In genomic region chr1:19054216-19054615, GRCh38 we compare ENCODE assay signal across 28 cellular contexts.
A peak's percentile ranks its signal among the peaks of the same experiment; 100 is the strongest.
DNase-seq lines count a peak whose midpoint lies in the region; ATAC-seq and TF ChIP-seq lines count a peak whose summit lies in the region.
"Had no signal": no experiment of that assay in that cellular context is flagged by ENCODE, and none has a peak within 500 bp of the region (broad histone marks: within the 10 kb centered on the region; RNA-seq: fewer than 3 reads in every experiment).

No MANE protein-coding gene starts in this region.

- H2AFZ ChIP-seq in osteoblast (ENCODE audit: low read length) = no peak overlapping the region
- H2AFZ ChIP-seq: PC-9 had no signal

- H3K79me2 ChIP-seq in osteoblast (ENCODE audit: insufficient read depth, low read length) = no peaks in the 10 kb centered on the region

- no peaks in the 10 kb centered on the region for H3K36me3 ChIP-seq in BLaER1 treated with 17β-estradiol and CSF1 and Interleukin-3, amounts not matched to agents 10 nM and 100 nM
- no peaks in the 10 kb centered on the region for H3K36me3 ChIP-seq in osteoblast (ENCODE audit: insufficient read depth, low read length)
- H3K36me3 ChIP-seq: heart left ventricle had no signal

- H3K9ac ChIP-seq in BLaER1 treated with 17β-estradiol and CSF1 and Interleukin-3, amounts not matched to agents 10 nM and 100 nM = peak overlapping the region in 1 of 11 experiments; percentile 7; a peak in 1 of 22 replicates

- peak overlapping the region; percentile 61 to 83 (median 76); a peak in 21 of 22 replicates for H3K4me2 ChIP-seq in BLaER1 treated with 17β-estradiol and CSF1 and Interleukin-3, amounts not matched to agents 10 nM and 100 nM
- no peak overlapping the region for H3K4me2 ChIP-seq in osteoblast (ENCODE audit: insufficient read depth, low read length)
- H3K4me2 ChIP-seq: PC-9 had no signal

- peaks cover 14 to 34% (median 24%) of the 10 kb centered on the region in 10 experiments for H3K4me1 ChIP-seq in BLaER1 treated with 17β-estradiol and CSF1 and Interleukin-3, amounts not matched to agents 10 nM and 100 nM
- no peaks in the 10 kb centered on the region for H3K4me1 ChIP-seq in osteoblast (ENCODE audit: insufficient read depth, low read length)

- H3K27me3 ChIP-seq in BLaER1 treated with 17β-estradiol and CSF1 and Interleukin-3, amounts not matched to agents 10 nM and 100 nM = peaks cover 0 to 19% (median 0%) of the 10 kb centered on the region in 11 experiments; a peak in 9 of 22 replicates
- H3K27me3 ChIP-seq in osteoblast (ENCODE audit: insufficient read depth, low read length) = peaks cover 45% of the 10 kb centered on the region

- H3K4me3 ChIP-seq in BLaER1 treated with 17β-estradiol and CSF1 and Interleukin-3, amounts not matched to agents 10 nM and 100 nM = no peak overlapping the region
- no peak overlapping the region for H3K4me3 ChIP-seq in osteoblast (ENCODE audit: insufficient read depth, low read length)
- H3K4me3 ChIP-seq: PC-9 had no signal

- TF ChIP-seq RAD21 in Ishikawa (IDR thresholded peaks at IDR 0.05; ENCODE audit: low read depth) = no peak

- no peaks in the 10 kb centered on the region for H3K9me3 ChIP-seq in BLaER1 treated with 17β-estradiol and CSF1 and Interleukin-3, amounts not matched to agents 10 nM and 100 nM (replicated peaks in 1 of 11)
- no peaks in the 10 kb centered on the region for H3K9me3 ChIP-seq in osteoblast (ENCODE audit: low read depth, low read length)
- H3K9me3 ChIP-seq: heart left ventricle had no signal

- DNase-seq in osteoblast (ENCODE audit: insufficient read length, low spot score, missing footprints) (peak; percentile 74), activated T-cell treated with anti-CD3 and anti-CD28 coated beads for 4 hours (no peak), dermis blood vessel endothelial cell (no peak)
- DNase-seq: activated CD4-positive, alpha-beta T cell treated with anti-CD3 and anti-CD28 coated beads, Interleukin-2, amount 50 U/mL, for 1 hour; activated CD8-positive, alpha-beta memory T cell treated with anti-CD3 and anti-CD28 coated beads, Interleukin-2, amount 10 ng/mL, durations not matched to agents 7 days and 5 days; activated naive CD4-positive, alpha-beta T cell treated with anti-CD3 and anti-CD28 coated beads, Interleukin-2, amount 10 ng/mL, durations not matched to agents 7 days and 5 days; amniotic stem cell; C1 segment of cervical spinal cord; COR-L47; DMS79 treated with DMSO at 0.1 percent for 48 hours; effector CD4-positive, alpha-beta T cell; erythroblast; foreskin fibroblast; GF-D8; H9; heart left ventricle; mesendoderm; NCI-H1436 treated with DMSO at 0.1 percent for 48 hours; NCI-H510A; occipital lobe; PC-9; SIG-M5 had no signal

- H3K27ac ChIP-seq in BLaER1 treated with 17β-estradiol and CSF1 and Interleukin-3, amounts not matched to agents 10 nM and 100 nM = no peak overlapping the region
- H3K27ac ChIP-seq in osteoblast (ENCODE audit: low read depth, low read length) = no peak overlapping the region
- H3K27ac ChIP-seq: PC-9 had no signal

- ATAC-seq in esophagus mucosa (peak; percentile 96), HG02884 (IDR thresholded peaks at IDR 0.05; ENCODE audit: unreplicated experiment) (no peak), HG03280 (IDR thresholded peaks at IDR 0.05; ENCODE audit: unreplicated experiment) (no peak)
- ATAC-seq: activated CD8-positive, alpha-beta memory T cell treated with anti-CD3 and anti-CD28 coated beads, Interleukin-2, amount 10 ng/mL, durations not matched to agents 7 days and 5 days; WTC11 had no signal

- no peak for TF ChIP-seq CTCF in osteoblast (IDR thresholded peaks at IDR 0.05; ENCODE audit: extremely low read depth, low read depth, low read length)

- H4K20me1 ChIP-seq in BLaER1 treated with 17β-estradiol and CSF1 and Interleukin-3, amounts not matched to agents 10 nM and 100 nM = no peaks in the 10 kb centered on the region
- H4K20me1 ChIP-seq in osteoblast (ENCODE audit: insufficient read depth, low read length) = no peaks in the 10 kb centered on the region

- no peak for TF ChIP-seq EP300 in Ishikawa (IDR thresholded peaks at IDR 0.05; ENCODE audit: borderline replicate concordance)

TF ChIP-seq in Ishikawa, 13 proteins besides CTCF, POLR2A, EP300 and RAD21:
- no peak for TF ChIP-seq ZBTB7A (IDR thresholded peaks at IDR 0.05; ENCODE audit: low read depth)
- 0 out of 2 replicates have a peak, but pooled peaks have one; percentile 22 for TF ChIP-seq MAX (IDR thresholded peaks at IDR 0.05)
- no peak for TF ChIP-seq FOXM1 (IDR thresholded peaks at IDR 0.05; ENCODE audit: borderline replicate concordance, low read depth)
- TF ChIP-seq CEBPB (IDR thresholded peaks at IDR 0.05) = no peak
- TF ChIP-seq CREB1 (IDR thresholded peaks at IDR 0.05; ENCODE audit: low read depth) = no peak
- TF ChIP-seq TAF1 (IDR thresholded peaks at IDR 0.05; ENCODE audit: low read depth) = no peak
- TF ChIP-seq EGR1 (IDR thresholded peaks at IDR 0.05) = no peak
